ENCODE assay signal across 23 cellular contexts in the genomic region with DNA sequence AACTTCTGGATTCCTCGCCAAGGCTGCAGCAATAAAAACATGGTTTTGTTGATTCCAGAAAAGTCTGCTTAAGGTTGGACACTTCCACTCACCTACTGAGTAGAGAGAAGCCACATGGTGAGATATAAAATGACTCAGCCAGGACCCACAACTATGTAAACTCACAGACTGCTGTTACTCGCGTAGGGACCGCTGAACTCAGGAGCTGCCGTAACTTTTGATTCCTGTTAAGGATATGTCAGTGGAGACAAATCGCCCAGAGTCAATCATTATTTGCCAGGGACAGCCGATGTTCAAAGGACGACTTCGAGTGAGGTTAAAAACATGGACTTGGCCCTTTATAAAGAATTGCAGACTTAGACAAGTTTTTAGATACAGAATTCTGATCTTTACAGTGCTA. TPM values are rescaled to one million over a fixed set of nuclear protein-coding genes. Genes with fewer than 3 reads are reported as not detected.
DNase-seq lines count a peak whose midpoint lies in the region; ATAC-seq lines count a peak whose summit lies in the region.
"Had no signal": no experiment of that assay in that cellular context is flagged by ENCODE, and none has a peak within 500 bp of the region (broad histone marks: within the 10 kb centered on the region; RNA-seq: fewer than 3 reads in every experiment).

No MANE protein-coding gene starts in this region.

- ATAC-seq in HG02840 (IDR thresholded peaks at IDR 0.05; ENCODE audit: low FRiP score, unreplicated experiment) = no peak
- ATAC-seq: mucosa of descending colon had no signal

- no peaks in the 10 kb centered on the region for H3K27me3 ChIP-seq in HAP-1 (ENCODE audit: low read depth)
- H3K27me3 ChIP-seq: neural progenitor cell had no signal

- in situ Hi-C loops in HAP-1 (cut with MboI; ENCODE audit: low sequenced_read_pairs) = no loop called here

- peak; percentile 54 for DNase-seq in HCEC 1CT
- DNase-seq in amniotic epithelial cell (ENCODE audit: low read depth) = peak; percentile 82
- DNase-seq in glomerular visceral epithelial cell (ENCODE audit: extremely low spot score) = peak; percentile 65
- peak; percentile 91 for DNase-seq in renal cortical epithelial cell (ENCODE audit: low read depth)
- no peak for DNase-seq in AG20443 (ENCODE audit: low spot score)
- DNase-seq in NCI-H526 treated with DMSO at 0.1 percent for 48 hours (lab: John Stamatoyannopoulos, UW) = no peak
- no peak for DNase-seq in HAP-1 (ENCODE audit: low spot score in 2 of 2)
- DNase-seq: activated CD8-positive, alpha-beta memory T cell treated with anti-CD3 and anti-CD28 coated beads for 24 hours; activated naive CD4-positive, alpha-beta T cell treated with anti-CD3 and anti-CD28 coated beads, Interleukin-2, amount 50 U/mL, for 16 hours; activated T-cell treated with anti-CD3 and anti-CD28 coated beads, Interleukin-2, amount 50 U/mL, for 72 hours; foreskin melanocyte; GOT3; mucosa of descending colon; NCI-H146; NCI-H2171 treated with DMSO at 0.1 percent for 48 hours; NCI-H774; OCI-M1 had no signal

- H3K36me3 ChIP-seq in HAP-1 (replicated peaks) = no peaks in the 10 kb centered on the region
- H3K36me3 ChIP-seq: neural progenitor cell had no signal

- no peaks in the 10 kb centered on the region for H3K4me1 ChIP-seq in HAP-1
- H3K4me1 ChIP-seq: neural progenitor cell had no signal

- H3K4me3 ChIP-seq in HAP-1 = no peak overlapping the region
- H3K4me3 ChIP-seq: mucosa of descending colon, neural progenitor cell had no signal

- no peaks in the 10 kb centered on the region for H3K9me3 ChIP-seq in HAP-1
- H3K9me3 ChIP-seq: mucosa of descending colon had no signal

RNA-seq across cellular contexts. Expression of a gene that starts 25.6 kb away (rescaled TPM):
- total RNA-seq in renal cortical epithelial cell = 163 and 256 TPM in 2 replicates

RNA-seq across cellular contexts. Expression of a gene that starts 49.5 kb away (rescaled TPM):
- not detected in 2 replicates for total RNA-seq in renal cortical epithelial cell
- total RNA-seq: activated T-cell treated with anti-CD3 and anti-CD28 coated beads, Interleukin-2, amount 50 U/mL, for 72 hours; endothelial cell of umbilical vein; mucosa of descending colon; pulmonary artery endothelial cell; SK-MEL-5; temporal lobe had no signal

Comparison
In these comparisons a context has a peak if more than half of its experiments do, and no peak if none do; other contexts are left out.
1. DNase-seq: peak in HCEC 1CT (single experiment), amniotic epithelial cell (single experiment), glomerular visceral epithelial cell (single experiment) and renal cortical epithelial cell (single experiment); none in AG20443 (single experiment), NCI-H526 treated with DMSO at 0.1 percent for 48 hours (single experiment) and HAP-1 (0 of 2).